Comparison of ENCODE assay signal across 8 cellular contexts in genomic region chr7:149240637-149241036, GRCh38. TPM values are rescaled to one million over a fixed set of nuclear protein-coding genes. Genes with fewer than 3 reads are reported as not detected.
A peak's percentile ranks its signal among the peaks of the same experiment; 100 is the strongest.
DNase-seq lines count a peak whose midpoint lies in the region; ATAC-seq and TF ChIP-seq lines count a peak whose summit lies in the region.

No MANE protein-coding gene starts in this region.

- H3K36me3 Mint-ChIP-seq in activated T-helper 1 cell treated with anti-CD3 and anti-CD28 coated beads, Interleukin-12 subunit alpha, Interleukin-12 subunit beta, Interleukin-2, Interleukin-4 antibody, amounts not matched to agents 30 ng/mL and 10 ng/mL and 1 ng/mL, durations not matched to agents 14 hours and 24 hours and 36 hours (ENCODE audit: low read depth): peaks cover 9% of the 10 kb centered on the region
- H3K36me3 Mint-ChIP-seq in stimulated activated memory B cell treated with anti-CD40 and anti-IgM and Interleukin-4, amounts not matched to agents 10 μg/mL and 1 μg/mL and 100 μg/mL, for 72 hours: peaks cover 11% of the 10 kb centered on the region

- TF ChIP-seq RAD21 in SK-N-SH (IDR thresholded peaks at IDR 0.05; ENCODE audit: low read length): no peak

- H3K27ac Mint-ChIP-seq in activated T-helper 1 cell treated with anti-CD3 and anti-CD28 coated beads, Interleukin-12 subunit alpha, Interleukin-12 subunit beta, Interleukin-2, Interleukin-4 antibody, amounts not matched to agents 30 ng/mL and 10 ng/mL and 1 ng/mL, durations not matched to agents 14 hours and 24 hours and 36 hours: peak overlapping the region; percentile 14
- peak overlapping the region; percentile 88 for H3K27ac Mint-ChIP-seq in stimulated activated memory B cell treated with anti-CD40 and anti-IgM and Interleukin-4, amounts not matched to agents 10 μg/mL and 1 μg/mL and 100 μg/mL, for 72 hours

- CTCF ChIA-PET in SK-N-SH (lab: Yijun Ruan, JAX): interaction anchor here (1.0 to 3.4 kb wide), 5 partner anchors 21 to 502 kb away, joined by 3 to 25 read pairs (median 3); partner anchors contain the start of genes ZNF282 and ZNF783

- H3K4me3 Mint-ChIP-seq in activated T-helper 1 cell treated with anti-CD3 and anti-CD28 coated beads, Interleukin-12 subunit alpha, Interleukin-12 subunit beta, Interleukin-2, Interleukin-4 antibody, amounts not matched to agents 30 ng/mL and 10 ng/mL and 1 ng/mL, durations not matched to agents 14 hours and 24 hours and 36 hours: peak overlapping the region; percentile 92
- peak overlapping the region; percentile 94 for H3K4me3 Mint-ChIP-seq in stimulated activated memory B cell treated with anti-CD40 and anti-IgM and Interleukin-4, amounts not matched to agents 10 μg/mL and 1 μg/mL and 100 μg/mL, for 72 hours

- H3K27me3 Mint-ChIP-seq in activated T-helper 1 cell treated with anti-CD3 and anti-CD28 coated beads, Interleukin-12 subunit alpha, Interleukin-12 subunit beta, Interleukin-2, Interleukin-4 antibody, amounts not matched to agents 30 ng/mL and 10 ng/mL and 1 ng/mL, durations not matched to agents 14 hours and 24 hours and 36 hours (ENCODE audit: insufficient read depth): no peaks in the 10 kb centered on the region
- H3K27me3 Mint-ChIP-seq in stimulated activated memory B cell treated with anti-CD40 and anti-IgM and Interleukin-4, amounts not matched to agents 10 μg/mL and 1 μg/mL and 100 μg/mL, for 72 hours: no peaks in the 10 kb centered on the region

- H3K9me2 ChIP-seq in SK-N-SH: no peaks in the 10 kb centered on the region

- DNase-seq in SK-N-SH (no peak), OCI-M2 (lab: John Stamatoyannopoulos, UW; ENCODE audit: unreplicated experiment) (no peak), KBM-7 (no peak)
- no peak for DNase-seq in activated T-helper 1 cell treated with anti-CD3 and anti-CD28 coated beads, Interleukin-12 subunit alpha, Interleukin-12 subunit beta, Interleukin-2, Interleukin-4 antibody, amounts not matched to agents 30 ng/mL and 10 ng/mL and 1 ng/mL, durations not matched to agents 14 hours and 24 hours and 36 hours (ENCODE audit: low spot score)

- peak overlapping the region; percentile 95 for H3K4me2 ChIP-seq in SK-N-SH

- H3K4me1 Mint-ChIP-seq in activated T-helper 1 cell treated with anti-CD3 and anti-CD28 coated beads, Interleukin-12 subunit alpha, Interleukin-12 subunit beta, Interleukin-2, Interleukin-4 antibody, amounts not matched to agents 30 ng/mL and 10 ng/mL and 1 ng/mL, durations not matched to agents 14 hours and 24 hours and 36 hours (ENCODE audit: low read depth): peaks cover 33% of the 10 kb centered on the region
- H3K4me1 Mint-ChIP-seq in stimulated activated memory B cell treated with anti-CD40 and anti-IgM and Interleukin-4, amounts not matched to agents 10 μg/mL and 1 μg/mL and 100 μg/mL, for 72 hours: peaks cover 46% of the 10 kb centered on the region

- peaks cover 14% of the 10 kb centered on the region; the same call in 1 of the 2 replicates for H3K9me3 ChIP-seq in SK-N-SH

- peaks cover 60% of the 10 kb centered on the region for H3K79me2 ChIP-seq in SK-N-SH (ENCODE audit: insufficient read depth)

- H3K4me3 ChIP-seq in SK-N-SH (ENCODE audit: low read depth in 2 of 2, low read length in 1 of 2) (peak overlapping the region; percentile 82 to 96), iPS-11a (ENCODE audit: low read depth, low read length) (peak overlapping the region; percentile 28)

- in situ Hi-C loops in KBM-7 (cut with MboI; ENCODE audit: low pct_unique_long_range_greater_than_20kb, low sequenced_read_pairs): no loop called here

- peaks cover 10% of the 10 kb centered on the region for H3F3A ChIP-seq in SK-N-SH (replicated peaks; ENCODE audit: insufficient read depth)

- ATAC-seq in SK-N-SH treated with all-trans-retinoic acid at 6 μM for 48 hours (no peak), GM18867 (IDR thresholded peaks at IDR 0.05; ENCODE audit: unreplicated experiment) (no peak)
- ATAC-seq in stimulated activated memory B cell treated with anti-CD40 and anti-IgM and Interleukin-4, amounts not matched to agents 10 μg/mL and 1 μg/mL and 100 μg/mL, for 72 hours: no peak

- peak overlapping the region; percentile 91; the same call in 1 of the 2 replicates for H3K9ac ChIP-seq in SK-N-SH

- no peaks in the 10 kb centered on the region for H3K27me3 ChIP-seq in SK-N-SH (ENCODE audit: insufficient read depth)

- peaks cover 6% of the 10 kb centered on the region for H3K9me3 Mint-ChIP-seq in activated T-helper 1 cell treated with anti-CD3 and anti-CD28 coated beads, Interleukin-12 subunit alpha, Interleukin-12 subunit beta, Interleukin-2, Interleukin-4 antibody, amounts not matched to agents 30 ng/mL and 10 ng/mL and 1 ng/mL, durations not matched to agents 14 hours and 24 hours and 36 hours
- H3K9me3 Mint-ChIP-seq in stimulated activated memory B cell treated with anti-CD40 and anti-IgM and Interleukin-4, amounts not matched to agents 10 μg/mL and 1 μg/mL and 100 μg/mL, for 72 hours: peaks cover 8% of the 10 kb centered on the region

- 62% methylated on average over 5 of the region's 5 CpGs for WGBS in SK-N-SH (ENCODE audit: low lambda C conversion rate)

- no peak for TF ChIP-seq CTCF in SK-N-SH (IDR thresholded peaks at IDR 0.05)

- POLR2A ChIA-PET in SK-N-SH (lab: Yijun Ruan, JAX): no interaction called here

- no peak overlapping the region for H3K27ac ChIP-seq in SK-N-SH (ENCODE audit: low read depth in 2 of 2, low read length in 1 of 2)

- H2AFZ ChIP-seq in SK-N-SH (ENCODE audit: low read depth): no peak overlapping the region

- TF ChIP-seq EP300 in SK-N-SH (IDR thresholded peaks at IDR 0.05; ENCODE audit: borderline replicate concordance in 1 of 2, low read depth in 1 of 2, low read length in 1 of 2): no peak

- H4K20me1 ChIP-seq in SK-N-SH (ENCODE audit: insufficient read depth): 0 out of 2 replicates have a peak, but pooled peaks cover 3% of the 10 kb centered on the region

- intact Hi-C loops in activated T-helper 1 cell treated with anti-CD3 and anti-CD28 coated beads, Interleukin-12 subunit alpha, Interleukin-12 subunit beta, Interleukin-2, Interleukin-4 antibody, amounts not matched to agents 30 ng/mL and 10 ng/mL and 1 ng/mL, durations not matched to agents 14 hours and 24 hours and 36 hours (cut with micrococcal nuclease): no loop called here

- H3K36me3 ChIP-seq in SK-N-SH (replicated peaks in 1 of 2; ENCODE audit: control insufficient read depth in 1 of 2, insufficient read depth in 2 of 2, low read length in 1 of 2): peaks cover 0 to 25% of the 10 kb centered on the region in 2 experiments

- peaks cover 0 to 13% of the 10 kb centered on the region in 2 experiments; a peak in 2 of 4 replicates for H3K4me1 ChIP-seq in SK-N-SH (ENCODE audit: control insufficient read depth in 1 of 2, insufficient read depth in 2 of 2, low read depth in 1 of 2, low read length in 1 of 2)

TF ChIP-seq in SK-N-SH, 30 proteins besides CTCF, POLR2A, EP300 and RAD21 (continues in another document):
- TF ChIP-seq FOSL2 (IDR thresholded peaks at IDR 0.05; ENCODE audit: borderline replicate concordance, low read depth): no peak
- no peak for TF ChIP-seq USF1 (IDR thresholded peaks at IDR 0.05; ENCODE audit: borderline replicate concordance, low read depth)
- no peak for TF ChIP-seq EZH2phosphoT487 (IDR thresholded peaks at IDR 0.05; ENCODE audit: borderline replicate concordance, low read depth)
- TF ChIP-seq RXRA (IDR thresholded peaks at IDR 0.05; ENCODE audit: borderline replicate concordance, low read depth): no peak
- no peak for TF ChIP-seq GATA2 (CRISPR knock-in tag; IDR thresholded peaks at IDR 0.05)
- TF ChIP-seq CHD2 (IDR thresholded peaks at IDR 0.05; ENCODE audit: low read length, partially characterized antibody): no peak

TF ChIP-seq in SK-N-SH treated with all-trans-retinoic acid at 6 μM for 48 hours, 23 proteins besides CTCF, POLR2A, EP300 and RAD21 (continues in another document):
- TF ChIP-seq PPARA (CRISPR knock-in tag; IDR thresholded peaks at IDR 0.05; ENCODE audit: borderline replicate concordance): no peak

RNA-seq across cellular contexts. Expression of gene ZNF212, which starts 1.2 kb away (rescaled TPM):
- 9.3 and 11.5 TPM in 2 replicates for polyA plus RNA-seq in SK-N-SH (2012; rRNA removed)
- 5.7 and 7.0 TPM in 2 replicates for polyA plus RNA-seq in SK-N-SH (2012; cell fraction: cytosol; rRNA removed)
- 41.8 and 45.0 TPM in 2 replicates for polyA plus RNA-seq in SK-N-SH (2012; cell fraction: nucleus; rRNA removed)
- 15.0 and 17.8 TPM in 2 replicates for total RNA-seq in activated T-helper 1 cell treated with anti-CD3 and anti-CD28 coated beads, Interleukin-12 subunit alpha, Interleukin-12 subunit beta, Interleukin-2, Interleukin-4 antibody, amounts not matched to agents 30 ng/mL and 10 ng/mL and 1 ng/mL, durations not matched to agents 14 hours and 24 hours and 36 hours

RNA-seq across cellular contexts. Expression of gene ZNF783, which starts 21.4 kb away (rescaled TPM):
- 12.5 and 16.4 TPM in 2 replicates for polyA plus RNA-seq in SK-N-SH (2012; rRNA removed)
- 3.8 and 6.2 TPM in 2 replicates for polyA plus RNA-seq in SK-N-SH (2012; cell fraction: cytosol; rRNA removed)
- polyA plus RNA-seq in SK-N-SH (2012; cell fraction: nucleus; rRNA removed): 104 and 108 TPM in 2 replicates
- 24.1 and 25.6 TPM in 2 replicates for total RNA-seq in activated T-helper 1 cell treated with anti-CD3 and anti-CD28 coated beads, Interleukin-12 subunit alpha, Interleukin-12 subunit beta, Interleukin-2, Interleukin-4 antibody, amounts not matched to agents 30 ng/mL and 10 ng/mL and 1 ng/mL, durations not matched to agents 14 hours and 24 hours and 36 hours

RNA-seq across cellular contexts. Expression of gene ZNF282, which starts 45.3 kb away (rescaled TPM):
- polyA plus RNA-seq in SK-N-SH (2012; rRNA removed): 15.0 and 17.9 TPM in 2 replicates
- polyA plus RNA-seq in SK-N-SH (2012; cell fraction: cytosol; rRNA removed): 7.0 and 10.8 TPM in 2 replicates
- polyA plus RNA-seq in SK-N-SH (2012; cell fraction: nucleus; rRNA removed): 32.3 and 36.8 TPM in 2 replicates
- 49.4 and 55.8 TPM in 2 replicates for total RNA-seq in activated T-helper 1 cell treated with anti-CD3 and anti-CD28 coated beads, Interleukin-12 subunit alpha, Interleukin-12 subunit beta, Interleukin-2, Interleukin-4 antibody, amounts not matched to agents 30 ng/mL and 10 ng/mL and 1 ng/mL, durations not matched to agents 14 hours and 24 hours and 36 hours
